In the genomic region with DNA sequence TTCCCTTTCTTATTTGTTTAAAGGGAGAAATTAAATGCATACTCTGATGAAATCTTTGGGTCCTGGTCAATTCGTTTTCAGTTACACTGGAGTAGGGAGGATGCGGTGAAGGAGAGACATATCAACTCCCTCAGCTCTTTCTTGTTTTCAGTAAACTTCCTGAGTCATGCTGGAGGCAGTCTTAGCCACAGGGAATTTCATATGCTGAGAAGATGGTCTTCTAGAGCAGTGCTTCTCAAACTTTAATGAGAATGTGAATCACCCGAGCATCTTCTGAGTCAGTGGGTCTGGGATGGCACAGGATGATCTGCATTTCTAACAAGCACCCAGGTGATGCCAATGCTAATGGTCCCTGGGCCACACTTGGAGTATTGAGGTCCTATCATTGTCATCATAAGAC, we compare ENCODE assay signal across 27 cellular contexts.
DNase-seq lines count a peak whose midpoint lies in the region; TF ChIP-seq lines count a peak whose summit lies in the region.
"Had no signal": no experiment of that assay in that cellular context is flagged by ENCODE, and none has a peak within 500 bp of the region (broad histone marks: within the 10 kb centered on the region; RNA-seq: fewer than 3 reads in every experiment).

No MANE protein-coding gene starts in this region.

- TF ChIP-seq CTCF in HFFc6 (IDR thresholded peaks at IDR 0.05) (no peak), fibroblast of villous mesenchyme (IDR thresholded peaks at IDR 0.05; ENCODE audit: insufficient read depth, low read depth, low read length) (no peak), uterus (IDR thresholded peaks at IDR 0.05) (no peak)

- H3K4me1 Mint-ChIP-seq in HFFc6 (ENCODE audit: low read depth) = no peaks in the 10 kb centered on the region
- H3K4me1 Mint-ChIP-seq: activated naive CD8-positive, alpha-beta T cell treated with anti-CD3 and anti-CD28 coated beads for 36 hours; brain; mesothelial cell of epicardium; natural killer cell had no signal

- no peak overlapping the region for H3K27ac ChIP-seq in uterus
- H3K27ac ChIP-seq: right lobe of liver, RWPE1, upper lobe of left lung had no signal

- H3K4me3 Mint-ChIP-seq in HFFc6 = no peak overlapping the region
- H3K4me3 Mint-ChIP-seq: activated naive CD8-positive, alpha-beta T cell treated with anti-CD3 and anti-CD28 coated beads for 36 hours; brain; mesothelial cell of epicardium; natural killer cell had no signal

- TF ChIP-seq POLR2A in uterus (IDR thresholded peaks at IDR 0.05) = no peak

- H3K4me1 ChIP-seq in uterus = no peaks in the 10 kb centered on the region
- H3K4me1 ChIP-seq: right lobe of liver, upper lobe of left lung had no signal

- no peaks in the 10 kb centered on the region for H3K36me3 ChIP-seq in uterus
- H3K36me3 ChIP-seq: right lobe of liver, upper lobe of left lung had no signal

- no peak overlapping the region for H3K27ac Mint-ChIP-seq in HFFc6
- H3K27ac Mint-ChIP-seq: activated naive CD8-positive, alpha-beta T cell treated with anti-CD3 and anti-CD28 coated beads for 36 hours; activated T-helper 2 cell treated with anti-CD3 and anti-CD28 coated beads, Interferon-gamma antibody, Interleukin-2, Interleukin-4, amounts not matched to agents 10 μg/mL and 5 μg/mL and 100 μg/mL, durations not matched to agents 14 hours and 24 hours and 36 hours; brain; mesothelial cell of epicardium; natural killer cell had no signal

- no peaks in the 10 kb centered on the region for H3K27me3 ChIP-seq in uterus
- H3K27me3 ChIP-seq: right lobe of liver, upper lobe of left lung had no signal

- no peak overlapping the region for H3K4me3 ChIP-seq in fibroblast of villous mesenchyme (ENCODE audit: low read depth, low read length)
- no peak overlapping the region for H3K4me3 ChIP-seq in uterus
- H3K4me3 ChIP-seq: right lobe of liver, upper lobe of left lung had no signal

- no peaks in the 10 kb centered on the region for H3K9me3 ChIP-seq in uterus
- H3K9me3 ChIP-seq: right lobe of liver, SK-N-SH, upper lobe of left lung had no signal

- DNase-seq in AG08395 (ENCODE audit: low spot score) = peak; percentile 57
- DNase-seq in HFFc6 = peak; percentile 15
- peak; percentile 51 for DNase-seq in amniotic epithelial cell (ENCODE audit: low read depth)
- DNase-seq in fibroblast of villous mesenchyme (ENCODE audit: low read depth) = peak; percentile 42
- no peak for DNase-seq in hippocampal formation (lab: John Stamatoyannopoulos, UW)
- no peak for DNase-seq in uterus
- no peak for DNase-seq in activated CD4-positive, alpha-beta T cell treated with anti-CD3 and anti-CD28 coated beads for 4 hours
- no peak for DNase-seq in Ammon's horn (ENCODE audit: low spot score)
- DNase-seq: activated CD4-positive, alpha-beta T cell treated with anti-CD3 and anti-CD28 coated beads, Interleukin-2, amount 50 U/mL, for 4 hours; activated CD8-positive, alpha-beta memory T cell treated with anti-CD3 and anti-CD28 coated beads, Interleukin-2, amount 50 U/mL, for 4 hours; activated naive CD8-positive, alpha-beta T cell treated with anti-CD3 and anti-CD28 coated beads for 36 hours; C1 segment of cervical spinal cord; head of caudate nucleus; natural killer cell; NCI-H1417; NCI-H2107; NCI-H510A treated with DMSO at 0.1 percent for 48 hours; right lobe of liver; SK-N-SH; stimulated activated CD4-positive, alpha-beta T cell treated with anti-CD3 and anti-CD28 coated beads, Interleukin-15, amount 100 ng/mL, for 24 hours; stimulated activated CD8-positive, alpha-beta memory T cell treated with anti-CD3 and anti-CD28 coated beads, Interleukin-4, amount 100 ng/mL, for 48 hours; T-helper 2 cell; upper lobe of left lung had no signal

- no peaks in the 10 kb centered on the region for H3K27me3 Mint-ChIP-seq in HFFc6 (ENCODE audit: insufficient read depth)
- H3K27me3 Mint-ChIP-seq: activated naive CD8-positive, alpha-beta T cell treated with anti-CD3 and anti-CD28 coated beads for 36 hours had no signal

- intact Hi-C loops in uterus (cut with DNase I; ENCODE audit: low total_unique reads) = no loop called here

- H3K9me3 Mint-ChIP-seq in HFFc6 = peaks cover 10% of the 10 kb centered on the region
- H3K9me3 Mint-ChIP-seq: activated naive CD8-positive, alpha-beta T cell treated with anti-CD3 and anti-CD28 coated beads for 36 hours had no signal

- H3K36me3 Mint-ChIP-seq in HFFc6 (ENCODE audit: low read depth) = no peaks in the 10 kb centered on the region
- H3K36me3 Mint-ChIP-seq: activated naive CD8-positive, alpha-beta T cell treated with anti-CD3 and anti-CD28 coated beads for 36 hours; brain; mesothelial cell of epicardium; natural killer cell had no signal

Comparison
In these comparisons a context has a peak if more than half of its experiments do, and no peak if none do; other contexts are left out.
1. DNase-seq: peak in AG08395 (single experiment), HFFc6 (single experiment), amniotic epithelial cell (single experiment) and fibroblast of villous mesenchyme (single experiment); none in hippocampal formation (0 of 2), uterus (0 of 2), activated CD4-positive, alpha-beta T cell treated with anti-CD3 and anti-CD28 coated beads for 4 hours (0 of 2) and Ammon's horn (single experiment).